ENCODE assay signal across 2 cellular contexts in the genomic region with DNA sequence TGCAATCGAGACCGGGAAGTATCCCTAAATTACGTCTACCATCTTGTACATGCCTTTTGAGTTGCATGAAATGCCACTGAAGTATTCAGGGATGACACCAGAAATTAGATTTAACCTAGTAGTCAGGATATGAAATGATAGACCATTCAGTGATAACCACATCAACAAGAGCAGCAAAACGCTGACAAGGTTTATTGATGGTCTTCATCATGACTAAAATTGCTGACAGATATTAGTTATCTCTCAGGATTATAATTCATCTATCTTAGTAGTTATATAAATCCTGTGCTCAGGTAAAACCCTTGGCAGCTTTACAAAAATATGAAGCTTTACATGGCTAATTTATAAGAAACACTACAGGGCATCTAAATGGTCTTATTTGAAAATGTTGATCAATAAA.
TF ChIP-seq lines count a peak whose summit lies in the region.

No MANE protein-coding gene starts in this region.

TF ChIP-seq in HepG2, 621 proteins besides CTCF, POLR2A, EP300 and RAD21:
- TF ChIP-seq MAFF (IDR thresholded peaks at IDR 0.05; ENCODE audit: low read depth, low read length) (peak; percentile 63), MAFK (conservative IDR thresholded peaks at IDR 0.05 in 1 of 2, IDR thresholded peaks at IDR 0.05 in 1 of 2; ENCODE audit: low read length in 2 of 2) (peak; percentile 29 to 75; a peak in 3 of 4 replicates)
- TF ChIP-seq, protein P1, sequence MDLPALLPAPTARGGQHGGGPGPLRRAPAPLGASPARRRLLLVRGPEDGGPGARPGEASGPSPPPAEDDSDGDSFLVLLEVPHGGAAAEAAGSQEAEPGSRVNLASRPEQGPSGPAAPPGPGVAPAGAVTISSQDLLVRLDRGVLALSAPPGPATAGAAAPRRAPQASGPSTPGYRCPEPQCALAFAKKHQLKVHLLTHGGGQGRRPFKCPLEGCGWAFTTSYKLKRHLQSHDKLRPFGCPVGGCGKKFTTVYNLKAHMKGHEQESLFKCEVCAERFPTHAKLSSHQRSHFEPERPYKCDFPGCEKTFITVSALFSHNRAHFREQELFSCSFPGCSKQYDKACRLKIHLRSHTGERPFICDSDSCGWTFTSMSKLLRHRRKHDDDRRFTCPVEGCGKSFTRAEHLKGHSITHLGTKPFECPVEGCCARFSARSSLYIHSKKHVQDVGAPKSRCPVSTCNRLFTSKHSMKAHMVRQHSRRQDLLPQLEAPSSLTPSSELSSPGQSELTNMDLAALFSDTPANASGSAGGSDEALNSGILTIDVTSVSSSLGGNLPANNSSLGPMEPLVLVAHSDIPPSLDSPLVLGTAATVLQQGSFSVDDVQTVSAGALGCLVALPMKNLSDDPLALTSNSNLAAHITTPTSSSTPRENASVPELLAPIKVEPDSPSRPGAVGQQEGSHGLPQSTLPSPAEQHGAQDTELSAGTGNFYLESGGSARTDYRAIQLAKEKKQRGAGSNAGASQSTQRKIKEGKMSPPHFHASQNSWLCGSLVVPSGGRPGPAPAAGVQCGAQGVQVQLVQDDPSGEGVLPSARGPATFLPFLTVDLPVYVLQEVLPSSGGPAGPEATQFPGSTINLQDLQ (CRISPR knock-in tag; IDR thresholded peaks at IDR 0.05): no peak

TF ChIP-seq in H1, 55 proteins besides CTCF, POLR2A, EP300 and RAD21:
- TF ChIP-seq RFX5 (IDR thresholded peaks at IDR 0.05; ENCODE audit: borderline replicate concordance, low read depth, low read length) (no peak), EZH2 (IDR thresholded peaks at IDR 0.05; ENCODE audit: low read depth, low read length, severe bottlenecking) (no peak), SIN3A (conservative IDR thresholded peaks at IDR 0.05 in 1 of 2, IDR thresholded peaks at IDR 0.05 in 1 of 2; ENCODE audit: low read depth in 1 of 2, low read length in 2 of 2) (no peak), RXRA (IDR thresholded peaks at IDR 0.05; ENCODE audit: insufficient read depth, low read depth, low read length) (no peak), CREB1 (IDR thresholded peaks at IDR 0.05) (no peak), SRF (IDR thresholded peaks at IDR 0.05; ENCODE audit: low read depth, low read length) (no peak), GABPA (IDR thresholded peaks at IDR 0.05; ENCODE audit: borderline replicate concordance, insufficient read depth, low read length) (no peak), NANOG (IDR thresholded peaks at IDR 0.05; ENCODE audit: insufficient read depth, low read depth, low read length, poor library complexity, severe bottlenecking) (no peak), CEBPB (IDR thresholded peaks at IDR 0.05; ENCODE audit: low read depth, low read length) (no peak), CHD2 (IDR thresholded peaks at IDR 0.05; ENCODE audit: low read length) (no peak)
TF ChIP-seq in H1: peak in this region for 0.
